ENCODE assay signal across 11 cellular contexts in the genomic region with DNA sequence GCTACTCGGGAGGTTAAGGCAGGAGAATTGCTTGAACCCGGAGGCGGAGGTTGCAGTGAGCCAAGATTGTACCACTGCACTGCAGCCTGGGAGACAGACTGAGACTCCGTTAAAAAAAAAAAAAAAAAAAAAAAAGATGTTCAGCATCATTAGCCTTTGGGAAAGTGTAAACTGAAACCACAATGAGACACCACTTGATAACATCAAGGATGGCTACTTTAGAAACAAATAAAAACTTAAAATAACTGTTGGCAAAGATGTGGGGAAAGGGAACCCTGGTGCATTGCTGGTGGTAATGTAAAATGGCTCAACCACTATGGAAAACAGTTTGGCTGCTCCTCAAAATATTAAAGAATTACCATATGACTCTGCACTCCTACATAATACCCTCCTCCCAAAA. TPM values are rescaled to one million over a fixed set of nuclear protein-coding genes. Genes with fewer than 3 reads are reported as not detected.
DNase-seq lines count a peak whose midpoint lies in the region; ATAC-seq and TF ChIP-seq lines count a peak whose summit lies in the region.
"Had no signal": no experiment of that assay in that cellular context is flagged by ENCODE, and none has a peak within 500 bp of the region (broad histone marks: within the 10 kb centered on the region; RNA-seq: fewer than 3 reads in every experiment).

No MANE protein-coding gene starts in this region.

- H3K79me2 ChIP-seq in Karpas-422 (ENCODE audit: low read length) = peaks cover 74% of the 10 kb centered on the region

- no peak for TF ChIP-seq CTCF in activated CD8-positive, alpha-beta T cell treated with anti-CD3 and anti-CD28 coated beads for 36 hours (IDR thresholded peaks at IDR 0.05)
- no peak for TF ChIP-seq CTCF in nephron (IDR thresholded peaks at IDR 0.05; ENCODE audit: unreplicated experiment in 3 of 3)

- intact Hi-C loops in activated CD8-positive, alpha-beta T cell treated with anti-CD3 and anti-CD28 coated beads for 36 hours (cut with micrococcal nuclease) = no loop called here

- ATAC-seq in activated CD8-positive, alpha-beta T cell treated with anti-CD3 and anti-CD28 coated beads for 36 hours = no peak
- ATAC-seq in GM19463 (IDR thresholded peaks at IDR 0.05; ENCODE audit: unreplicated experiment) = no peak

- H4K20me1 ChIP-seq in Karpas-422 (ENCODE audit: insufficient read depth, low read depth, low read length) = peaks cover 7% of the 10 kb centered on the region; the same call in 1 of the 2 replicates

- DNase-seq in T-helper 1 cell (no peak), Karpas-422 (no peak), NCI-H510A treated with DMSO at 0.1 percent for 48 hours (lab: John Stamatoyannopoulos, UW) (no peak), activated gamma-delta T cell treated with Interleukin-2 at 50 U/mL for 16 hours (no peak)
- DNase-seq in activated CD8-positive, alpha-beta T cell treated with anti-CD3 and anti-CD28 coated beads for 36 hours = no peak
- DNase-seq: dermis blood vessel endothelial cell, NCI-H187 had no signal

- no peaks in the 10 kb centered on the region for H3K27me3 ChIP-seq in Karpas-422 (ENCODE audit: low read length)
- H3K27me3 ChIP-seq: neutrophil had no signal

- peaks cover 22% of the 10 kb centered on the region for H3K36me3 Mint-ChIP-seq in T-helper 1 cell treated with Interleukin-12 subunit alpha and Interleukin-12 subunit beta and Interleukin-4 antibody, amounts not matched to agents 30 μg/mL and 1 μg/mL, for 36 hours (ENCODE audit: low read depth)
- peaks cover 37% of the 10 kb centered on the region for H3K36me3 Mint-ChIP-seq in activated CD8-positive, alpha-beta T cell treated with anti-CD3 and anti-CD28 coated beads for 36 hours (ENCODE audit: low read depth)
- H3K36me3 Mint-ChIP-seq in nephron (ENCODE audit: low read depth) = peaks cover 40% of the 10 kb centered on the region

- H3K4me3 ChIP-seq in Karpas-422 (ENCODE audit: low read length) = peak overlapping the region; percentile 92

- H3K27ac ChIP-seq in Karpas-422 (ENCODE audit: low read length) = peak overlapping the region; percentile 64; the same call in 1 of the 2 replicates
- H3K27ac ChIP-seq: neutrophil had no signal

- peaks cover 12% of the 10 kb centered on the region; the same call in 1 of the 2 replicates for H3K36me3 ChIP-seq in Karpas-422 (ENCODE audit: insufficient read depth, low read length)
- H3K36me3 ChIP-seq: neutrophil had no signal

- CTCF ChIA-PET in activated CD8-positive, alpha-beta T cell treated with anti-CD3 and anti-CD28 coated beads for 36 hours (lab: Charles Lee) = interaction anchor here (0.8 to 1.5 kb wide), 2 partner anchors 78 to 110 kb away, joined by 3 to 8 read pairs; no protein-coding TSS in a partner anchor

- POLR2A ChIA-PET in activated CD8-positive, alpha-beta T cell treated with anti-CD3 and anti-CD28 coated beads for 36 hours (lab: Charles Lee) = interaction anchor here (3.1 kb wide), 1 partner anchor 11 kb away, joined by 17 read pairs; no protein-coding TSS in a partner anchor

- H3K27ac Mint-ChIP-seq in T-helper 1 cell treated with Interleukin-12 subunit alpha and Interleukin-12 subunit beta and Interleukin-4 antibody, amounts not matched to agents 30 μg/mL and 1 μg/mL, for 36 hours = no peak overlapping the region
- H3K27ac Mint-ChIP-seq in activated CD8-positive, alpha-beta T cell treated with anti-CD3 and anti-CD28 coated beads for 36 hours = peak overlapping the region; percentile 21
- no peak overlapping the region for H3K27ac Mint-ChIP-seq in nephron

- H3K4me1 Mint-ChIP-seq in T-helper 1 cell treated with Interleukin-12 subunit alpha and Interleukin-12 subunit beta and Interleukin-4 antibody, amounts not matched to agents 30 μg/mL and 1 μg/mL, for 36 hours (ENCODE audit: low read depth) = peaks cover 14% of the 10 kb centered on the region
- H3K4me1 Mint-ChIP-seq in activated CD8-positive, alpha-beta T cell treated with anti-CD3 and anti-CD28 coated beads for 36 hours (ENCODE audit: low read depth) = peaks cover 26% of the 10 kb centered on the region
- peaks cover 17% of the 10 kb centered on the region for H3K4me1 Mint-ChIP-seq in nephron

- H3K4me1 ChIP-seq in Karpas-422 (ENCODE audit: low read length) = peaks cover 17% of the 10 kb centered on the region

- no peak overlapping the region for H2AFZ ChIP-seq in Karpas-422 (ENCODE audit: low read length)

- no peaks in the 10 kb centered on the region for H3K9me3 ChIP-seq in Karpas-422 (ENCODE audit: low read length)

- peak overlapping the region; percentile 92 for H3K9ac ChIP-seq in Karpas-422 (ENCODE audit: low read length)

- peak overlapping the region; percentile 98 for H3K4me3 Mint-ChIP-seq in T-helper 1 cell treated with Interleukin-12 subunit alpha and Interleukin-12 subunit beta and Interleukin-4 antibody, amounts not matched to agents 30 μg/mL and 1 μg/mL, for 36 hours
- H3K4me3 Mint-ChIP-seq in activated CD8-positive, alpha-beta T cell treated with anti-CD3 and anti-CD28 coated beads for 36 hours = peak overlapping the region; percentile 94
- peak overlapping the region; percentile 94 to 96 (median 95) for H3K4me3 Mint-ChIP-seq in nephron

- H3K27me3 Mint-ChIP-seq in T-helper 1 cell treated with Interleukin-12 subunit alpha and Interleukin-12 subunit beta and Interleukin-4 antibody, amounts not matched to agents 30 μg/mL and 1 μg/mL, for 36 hours (ENCODE audit: low read depth) = peaks cover 4% of the 10 kb centered on the region
- peaks cover 1% of the 10 kb centered on the region for H3K27me3 Mint-ChIP-seq in activated CD8-positive, alpha-beta T cell treated with anti-CD3 and anti-CD28 coated beads for 36 hours
- no peaks in the 10 kb centered on the region for H3K27me3 Mint-ChIP-seq in nephron (ENCODE audit: low read depth)

- H3K4me2 ChIP-seq in Karpas-422 (ENCODE audit: low read depth, low read length, poor library complexity, severe bottlenecking) = peak overlapping the region; percentile 87

- H3K9me2 ChIP-seq in Karpas-422 (replicated peaks; ENCODE audit: insufficient read depth, low read length) = no peaks in the 10 kb centered on the region

- H3K9me3 Mint-ChIP-seq in T-helper 1 cell treated with Interleukin-12 subunit alpha and Interleukin-12 subunit beta and Interleukin-4 antibody, amounts not matched to agents 30 μg/mL and 1 μg/mL, for 36 hours = peaks cover 9% of the 10 kb centered on the region
- H3K9me3 Mint-ChIP-seq in activated CD8-positive, alpha-beta T cell treated with anti-CD3 and anti-CD28 coated beads for 36 hours = peaks cover 8% of the 10 kb centered on the region
- peaks cover 14% of the 10 kb centered on the region for H3K9me3 Mint-ChIP-seq in nephron

RNA-seq across cellular contexts. Expression of a gene that starts 1.9 kb away (rescaled TPM):
- 16.9 and 32.3 TPM in 2 replicates for total RNA-seq in Karpas-422 (2014; rRNA removed; shearing (Covaris generic); ENCODE audit: low replicate concordance)
- total RNA-seq in activated CD8-positive, alpha-beta T cell treated with anti-CD3 and anti-CD28 coated beads for 36 hours = 10 to 100 TPM; 28.9 to 31.1 TPM

RNA-seq across cellular contexts. Expression of a gene that starts 49.3 kb away (rescaled TPM):
- total RNA-seq in Karpas-422 (2014; rRNA removed; shearing (Covaris generic); ENCODE audit: low replicate concordance) = 12.8 and 24.7 TPM in 2 replicates
- total RNA-seq in activated CD8-positive, alpha-beta T cell treated with anti-CD3 and anti-CD28 coated beads for 36 hours = 10 to 100 TPM; 40.5 to 42.2 TPM
